ENCODE assay signal across 8 cellular contexts in genomic region chr1:32221980-32222751, GRCh38.
A peak's percentile ranks its signal among the peaks of the same experiment; 100 is the strongest.
DNase-seq lines count a peak whose midpoint lies in the region; ATAC-seq and TF ChIP-seq lines count a peak whose summit lies in the region.

Gene EIF3I, plus strand, starts transcription at chr1:32222407. Its CDS starts 35 bp downstream, at chr1:32222442.
Gene TMEM234, minus strand, starts transcription at chr1:32222353. Its CDS starts 31 bp downstream, at chr1:32222322.

- CTCF ChIA-PET in HEK293T (lab: Yijun Ruan, JAX): interaction anchor here (1.0 kb wide), 1 partner anchor 9 kb away, joined by 3 read pairs; no protein-coding TSS in a partner anchor

- H3K36me3 Mint-ChIP-seq in activated naive CD4-positive, alpha-beta T cell treated with anti-CD3 and anti-CD28 coated beads, Interleukin-2, amount 50 U/mL, for 24 hours: peaks cover 12% of the 10 kb centered on the region

- H3K9me3 Mint-ChIP-seq in activated naive CD4-positive, alpha-beta T cell treated with anti-CD3 and anti-CD28 coated beads, Interleukin-2, amount 50 U/mL, for 24 hours: no peaks in the 10 kb centered on the region

- peak within 1 kb of the TSS; percentile 96 for H3K27ac Mint-ChIP-seq in activated naive CD4-positive, alpha-beta T cell treated with anti-CD3 and anti-CD28 coated beads, Interleukin-2, amount 50 U/mL, for 24 hours

- DNase-seq in GDM1 (lab: John Stamatoyannopoulos, UW) (peak; percentile 74), HEK293T (ENCODE audit: extremely low spot score) (peak; percentile 100), NCI-H1048 (lab: John Stamatoyannopoulos, UW) (peak; percentile 72), globus pallidus (ENCODE audit: low spot score) (peak; percentile 89), nucleus accumbens (lab: John Stamatoyannopoulos, UW) (peak in 55 of 56 donors; percentile 47 to 96 (median 86)), superior temporal gyrus (ENCODE audit: extremely low spot score) (peak; percentile 99)

- H3K4me1 Mint-ChIP-seq in activated naive CD4-positive, alpha-beta T cell treated with anti-CD3 and anti-CD28 coated beads, Interleukin-2, amount 50 U/mL, for 24 hours: peaks cover 39% of the 10 kb centered on the region

- ATAC-seq in SK-N-SH treated with all-trans-retinoic acid at 6 μM for 48 hours: peak; percentile 96

- POLR2A ChIA-PET in HEK293T (lab: Yijun Ruan, JAX): interaction anchor here (0.6 to 3.4 kb wide), 4 partner anchors 14 to 150 kb away, joined by 3 to 10 read pairs (median 4); partner anchors contain the start of genes DCDC2B and IQCC

- H3K4me3 Mint-ChIP-seq in activated naive CD4-positive, alpha-beta T cell treated with anti-CD3 and anti-CD28 coated beads, Interleukin-2, amount 50 U/mL, for 24 hours: peak within 1 kb of the TSS; percentile 95

- H3K27me3 Mint-ChIP-seq in activated naive CD4-positive, alpha-beta T cell treated with anti-CD3 and anti-CD28 coated beads, Interleukin-2, amount 50 U/mL, for 24 hours: no peaks in the 10 kb centered on the region

TF ChIP-seq in HEK293T, 16 proteins besides CTCF, POLR2A, EP300 and RAD21:
- TF ChIP-seq L3MBTL2 (conservative IDR thresholded peaks at IDR 0.05) (peak; percentile 52; the same call in 1 of the 2 replicates), FOXA1 (IDR thresholded peaks at IDR 0.05) (no peak), ELF4 (IDR thresholded peaks at IDR 0.05) (peak; percentile 97), PKNOX1 (IDR thresholded peaks at IDR 0.05) (no peak)

TF ChIP-seq in SK-N-SH treated with all-trans-retinoic acid at 6 μM for 48 hours, 23 proteins besides CTCF, POLR2A, EP300 and RAD21:
- TF ChIP-seq TOX (CRISPR knock-in tag; IDR thresholded peaks at IDR 0.05; ENCODE audit: borderline replicate concordance): no peak

Comparison
In these comparisons a context has a peak if more than half of its experiments do, and no peak if none do; other contexts are left out.
1. Peak in every context shown above with its lines: DNase-seq and ATAC-seq.